ENCODE assay signal across 1 cellular context in the genomic region with DNA sequence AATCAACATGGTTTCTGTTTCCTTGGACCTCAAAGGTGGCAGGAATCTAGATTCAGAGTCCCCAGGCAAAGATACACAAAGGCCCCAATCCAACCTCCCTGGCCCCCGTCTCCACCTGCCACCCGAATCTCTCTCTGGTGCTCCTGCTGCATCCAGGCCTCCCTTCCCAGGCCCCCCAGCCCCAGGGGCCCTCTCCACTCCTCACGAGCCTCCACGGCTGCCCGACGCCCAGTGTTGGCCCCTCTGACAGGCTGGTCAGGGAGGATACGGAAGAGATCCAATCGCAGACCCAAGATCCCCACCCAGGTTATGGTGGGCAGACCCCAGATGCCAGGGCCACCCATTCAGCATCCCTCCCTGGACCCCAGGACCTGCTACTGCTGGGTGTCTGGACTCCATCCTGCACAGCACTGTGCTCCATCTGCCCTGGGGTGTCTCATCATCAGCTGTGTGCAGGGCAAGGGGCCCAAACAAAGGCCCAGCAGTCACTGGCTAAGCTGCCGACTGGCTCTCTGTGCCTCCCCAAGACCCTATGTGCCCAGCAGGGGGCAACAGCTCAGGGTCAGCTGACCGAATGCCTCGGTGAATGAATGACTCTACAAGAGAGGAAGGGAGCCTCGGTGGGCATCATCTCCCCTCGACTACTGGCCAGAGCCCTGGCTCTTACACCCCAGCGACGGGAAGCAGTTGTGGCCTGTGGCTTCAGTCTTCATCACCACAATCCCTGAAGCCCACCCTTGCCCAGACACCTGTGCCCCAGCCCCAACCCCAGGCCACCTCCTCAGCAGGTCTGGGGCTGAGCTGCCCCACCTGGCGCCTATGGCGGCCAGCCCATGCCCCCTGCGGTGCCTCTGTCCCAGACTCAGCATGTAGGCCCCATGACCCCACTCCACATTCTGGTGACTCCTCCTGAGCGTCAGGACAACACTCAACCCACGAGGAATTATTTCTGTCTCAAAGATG.
TF ChIP-seq lines count a peak whose summit lies in the region.

No MANE protein-coding gene starts in this region.

TF ChIP-seq in GM12878, 131 proteins besides CTCF, POLR2A, EP300 and RAD21:
- TF ChIP-seq JUNB (IDR thresholded peaks at IDR 0.05) (no peak), NR2F1 (conservative IDR thresholded peaks at IDR 0.05) (no peak), MYB (IDR thresholded peaks at IDR 0.05; ENCODE audit: borderline replicate concordance, low read depth, low read length) (no peak), E4F1 (IDR thresholded peaks at IDR 0.05; ENCODE audit: borderline replicate concordance, partially characterized antibody) (no peak), JUND (IDR thresholded peaks at IDR 0.05; ENCODE audit: low read depth, low read length) (no peak), KAT2A (conservative IDR thresholded peaks at IDR 0.05; ENCODE audit: control insufficient read depth, low read depth, low read length) (no peak), POLR2AphosphoS5 (IDR thresholded peaks at IDR 0.05; ENCODE audit: low read length) (no peak), TAF1 (IDR thresholded peaks at IDR 0.05; ENCODE audit: borderline replicate concordance, low read depth, low read length) (no peak), SMC3 (IDR thresholded peaks at IDR 0.05; ENCODE audit: borderline replicate concordance, low read length) (no peak), SMAD5 (IDR thresholded peaks at IDR 0.05; ENCODE audit: low read depth) (no peak)
